ENCODE assay signal across 15 cellular contexts in the genomic region with DNA sequence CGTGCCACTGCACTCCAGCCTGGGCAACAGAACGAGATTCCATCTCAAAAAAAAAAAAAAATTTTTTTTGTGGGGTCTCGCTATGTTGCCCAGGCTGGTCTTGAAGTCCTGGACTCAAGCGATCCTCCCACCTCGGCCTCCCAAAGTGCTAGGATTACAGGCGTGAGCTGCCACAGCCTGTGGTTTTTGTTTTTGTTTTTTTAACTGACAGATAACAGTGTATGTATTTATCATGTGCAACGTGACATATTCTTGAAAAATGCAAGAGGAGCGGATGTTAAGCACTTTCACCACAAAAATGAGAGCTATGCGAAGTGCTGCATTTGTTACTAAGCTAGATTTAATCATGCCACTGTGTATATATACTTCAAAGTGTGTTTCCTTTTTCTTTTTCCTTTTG. TPM values are rescaled to one million over a fixed set of nuclear protein-coding genes. Genes with fewer than 3 reads are reported as not detected.
DNase-seq lines count a peak whose midpoint lies in the region; ATAC-seq, FAIRE-seq and TF ChIP-seq lines count a peak whose summit lies in the region.
"Had no signal": no experiment of that assay in that cellular context is flagged by ENCODE, and none has a peak within 500 bp of the region (broad histone marks: within the 10 kb centered on the region; RNA-seq: fewer than 3 reads in every experiment).

No MANE protein-coding gene starts in this region.

- no peak overlapping the region for H3K23ac ChIP-seq in H9 (ENCODE audit: insufficient read length, low read depth, low read length)

- no peak overlapping the region for H3K4ac ChIP-seq in H9 (ENCODE audit: low read depth, low read length)

- ATAC-seq in GM21367 (IDR thresholded peaks at IDR 0.05; ENCODE audit: unreplicated experiment), result no peak

- peaks cover 0 to 6% (median 5%) of the 10 kb centered on the region in 3 experiments; a peak in 5 of 7 replicates for H3K36me3 Mint-ChIP-seq in H9 (ENCODE audit: insufficient read depth in 1 of 3, low read depth in 3 of 3)

- H3K56ac ChIP-seq in H9 (ENCODE audit: insufficient read length, low read depth, low read length), result no peak overlapping the region

- WGBS in H9 (ENCODE audit: extremely low coverage, insufficient read length, low lambda C conversion rate), result no CpG with 5 or more reads among the region's 9 CpGs

- H2BK20ac ChIP-seq in H9 (ENCODE audit: low read depth, low read length, poor library complexity, severe bottlenecking), result no peak overlapping the region

- no peak overlapping the region for H3K14ac ChIP-seq in H9 (ENCODE audit: insufficient read depth, low read length)

- H3K27me3 Mint-ChIP-seq in H9 (ENCODE audit: low read depth), result no peaks in the 10 kb centered on the region; the same call in 1 of the 2 replicates

- H2AFZ ChIP-seq in ACC112 (ENCODE audit: low read length, unreplicated experiment) (no peak overlapping the region), H9 (ENCODE audit: low read length) (no peak overlapping the region)

- no peak overlapping the region for H2BK12ac ChIP-seq in H9 (ENCODE audit: insufficient read length, low read depth, low read length)

- no peak overlapping the region for H3K27ac Mint-ChIP-seq in H9

- peak overlapping the region; percentile 68 for H3K27ac ChIP-seq in ACC112 (ENCODE audit: low read depth, low read length)
- no peak overlapping the region for H3K27ac ChIP-seq in H9 (ENCODE audit: insufficient read length, low read depth, low read length)
- H3K27ac ChIP-seq: suprapubic skin had no signal

- no peak overlapping the region for H4K5ac ChIP-seq in H9 (ENCODE audit: insufficient read length, low read depth, low read length)

- H3K79me2 ChIP-seq in ACC112 (ENCODE audit: control insufficient read depth, insufficient read depth, low read length, unreplicated experiment), result peaks cover 35% of the 10 kb centered on the region
- H3K79me2 ChIP-seq in H9 (ENCODE audit: insufficient read depth, low read length), result peaks cover 18% of the 10 kb centered on the region; the same call in 1 of the 2 replicates

- no peak overlapping the region for H2BK15ac ChIP-seq in H9 (ENCODE audit: low read depth, low read length)

- no peak for FAIRE-seq in H54 (lab: Jason Lieb, UNC)
- FAIRE-seq: endometrium had no signal

- H4K91ac ChIP-seq in H9 (ENCODE audit: insufficient read length, low read depth, low read length), result no peak overlapping the region

- no peak overlapping the region for H3K4me3 Mint-ChIP-seq in H9

- DNase-seq in H54 (ENCODE audit: insufficient read length, low spot score) (peak; percentile 42), amniotic stem cell (lab: John Stamatoyannopoulos, UW) (peak; percentile 55), kidney glomerular epithelial cell (lab: John Stamatoyannopoulos, UW) (peak; percentile 81), NK-92 (lab: John Stamatoyannopoulos, UW; ENCODE audit: unreplicated experiment) (no peak), NCI-H524 (lab: John Stamatoyannopoulos, UW) (no peak), H9 (no peak)
- DNase-seq: activated T-cell treated with anti-CD3 and anti-CD28 coated beads, Interleukin-2, amount 50 U/mL, for 48 hours; H7; NCI-H2171; stimulated activated CD4-positive, alpha-beta T cell treated with anti-CD3 and anti-CD28 coated beads, Interleukin-15, amount 100 ng/mL, for 24 hours had no signal

- no peak for TF ChIP-seq POLR2A in H54 (IDR thresholded peaks at IDR 0.05; ENCODE audit: low read depth, low read length)

- H2BK120ac ChIP-seq in H9 (ENCODE audit: low read depth, low read length, poor library complexity, severe bottlenecking), result no peak overlapping the region

- no peak overlapping the region for H3T11ph ChIP-seq in H9 (ENCODE audit: low read length)

- peaks cover 4% of the 10 kb centered on the region for H3K79me1 ChIP-seq in H9 (ENCODE audit: insufficient read depth, low read depth, low read length, poor library complexity, severe bottlenecking)

- no peaks in the 10 kb centered on the region for H3K36me3 ChIP-seq in ACC112 (ENCODE audit: insufficient read depth, low read length)
- H3K36me3 ChIP-seq: suprapubic skin had no signal

- no peak overlapping the region for H3K4me3 ChIP-seq in ACC112 (ENCODE audit: low read depth, low read length)
- H3K4me3 ChIP-seq: lung, suprapubic skin had no signal

- H4K20me1 ChIP-seq in H9 (ENCODE audit: control insufficient read depth, insufficient read depth, insufficient read length), result no peaks in the 10 kb centered on the region

- peaks cover 15 to 18% of the 10 kb centered on the region in 2 experiments for H3K4me1 Mint-ChIP-seq in H9

- TF ChIP-seq CTCF in H9 (conservative IDR thresholded peaks at IDR 0.05), result no peak

- no peak overlapping the region for H2BK5ac ChIP-seq in H9 (ENCODE audit: insufficient read length, low read length)

- H3K23me2 ChIP-seq in H9 (ENCODE audit: insufficient read length, low read depth, low read length, poor library complexity, severe bottlenecking), result peaks cover 10% of the 10 kb centered on the region

- no peak overlapping the region for H3K18ac ChIP-seq in H9 (ENCODE audit: insufficient read length, low read depth, low read length)

- no peak overlapping the region for H3K4me2 ChIP-seq in H9 (ENCODE audit: insufficient read depth, insufficient read length, low read length)

- no peaks in the 10 kb centered on the region for H3K9me3 ChIP-seq in H9 (ENCODE audit: control insufficient read depth, low read depth, low read length)
- H3K9me3 ChIP-seq: suprapubic skin had no signal

- no peak overlapping the region for H3K9ac ChIP-seq in H9 (ENCODE audit: extremely low read depth, insufficient read length, low read length)

- H3K27me3 ChIP-seq in ACC112 (ENCODE audit: insufficient read depth, low read length) (no peaks in the 10 kb centered on the region), H9 (ENCODE audit: insufficient read depth, low read length) (no peaks in the 10 kb centered on the region)
- H3K27me3 ChIP-seq: suprapubic skin had no signal

- H3K9me3 Mint-ChIP-seq in H9, result no peaks in the 10 kb centered on the region; a peak in 1 of 5 replicates

- H4K8ac ChIP-seq in H9 (replicated peaks; ENCODE audit: insufficient read length, low read depth, low read length), result no peak overlapping the region

- H2AK5ac ChIP-seq in H9 (ENCODE audit: insufficient read length, low read length), result no peak overlapping the region

- H3K4me1 ChIP-seq in ACC112 (ENCODE audit: control insufficient read depth, insufficient read depth, low read length, unreplicated experiment), result peaks cover 11% of the 10 kb centered on the region
- H3K4me1 ChIP-seq in H9 (ENCODE audit: insufficient read depth, low read length), result peaks cover 3% of the 10 kb centered on the region; the same call in 1 of the 2 replicates

RNA-seq across cellular contexts. Expression of a gene that starts 49.0 kb away (rescaled TPM):
- 37.2 and 38.3 TPM in 2 replicates for total RNA-seq in H9 (2021)

Comparison
In these comparisons a context has a peak if more than half of its experiments do, and no peak if none do; other contexts are left out.
1. DNase-seq: peak in H54 (single experiment), amniotic stem cell (single experiment) and kidney glomerular epithelial cell (single experiment); none in NK-92 (single experiment), NCI-H524 (0 of 2) and H9 (single experiment).